Comparison of ENCODE assay signal across 20 cellular contexts in the genomic region with DNA sequence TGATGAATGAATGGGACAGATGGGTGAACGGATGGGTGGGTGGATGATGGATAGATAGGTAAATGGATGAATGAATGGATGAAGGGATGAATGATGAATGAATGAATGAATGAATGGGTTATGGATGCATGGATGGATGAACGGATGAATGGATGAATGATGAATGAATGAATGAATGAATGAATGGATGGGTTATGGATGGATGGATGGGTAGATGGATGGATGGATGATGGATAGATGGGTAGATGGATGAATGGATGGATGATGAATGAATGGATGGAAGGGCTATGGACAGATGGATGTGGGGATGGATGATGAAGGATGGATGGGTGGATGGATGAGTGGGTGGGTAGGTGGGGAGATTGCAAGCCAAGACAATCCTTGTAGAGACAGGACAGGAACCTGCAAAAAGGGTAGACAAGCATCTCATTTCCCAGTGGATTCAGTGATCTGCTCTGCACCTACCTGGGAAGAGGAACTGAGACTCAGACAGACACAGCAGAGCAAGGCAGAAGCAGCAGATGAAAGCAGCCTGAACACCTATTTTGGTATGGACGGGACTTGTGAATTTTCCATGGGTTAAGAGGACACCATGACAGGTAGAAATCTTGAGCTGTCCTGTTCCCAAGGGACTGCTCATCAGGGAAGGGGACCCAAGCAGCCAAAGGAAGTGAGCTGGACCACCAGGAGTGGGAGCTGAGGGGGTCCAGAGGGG.
DNase-seq lines count a peak whose midpoint lies in the region; TF ChIP-seq lines count a peak whose summit lies in the region.
"Had no signal": no experiment of that assay in that cellular context is flagged by ENCODE, and none has a peak within 500 bp of the region (broad histone marks: within the 10 kb centered on the region; RNA-seq: fewer than 3 reads in every experiment).

No MANE protein-coding gene starts in this region.

- H3K4me1 ChIP-seq in BLaER1 (peaks cover 14% of the 10 kb centered on the region), HEK293 (ENCODE audit: control insufficient read depth, insufficient read depth, low read length) (no peaks in the 10 kb centered on the region), stomach smooth muscle (ENCODE audit: control insufficient read depth, insufficient read depth, low read length) (peaks cover 24% of the 10 kb centered on the region)
- H3K4me1 ChIP-seq: A549, BE2C, Caco-2 had no signal

- H3K36me3 ChIP-seq in BLaER1 (no peaks in the 10 kb centered on the region), HEK293 (ENCODE audit: control insufficient read depth in 2 of 2, insufficient read depth in 1 of 2, low read length in 2 of 2) (no peaks in the 10 kb centered on the region), stomach smooth muscle (ENCODE audit: control insufficient read depth in 2 of 2, insufficient read depth in 2 of 2, low read length in 2 of 2) (no peaks in the 10 kb centered on the region)
- H3K36me3 ChIP-seq: BE2C had no signal

- intact Hi-C loops in Calu3 (cut with micrococcal nuclease; ENCODE audit: unreplicated experiment), result no loop called here

- H3K27me3 ChIP-seq in BLaER1 (no peaks in the 10 kb centered on the region), stomach smooth muscle (ENCODE audit: control insufficient read depth in 1 of 2, insufficient read depth in 2 of 2, low read length in 2 of 2) (no peaks in the 10 kb centered on the region)

- H3K27me3 Mint-ChIP-seq in Calu3 (ENCODE audit: unreplicated experiment), result peaks cover 37% of the 10 kb centered on the region
- H3K27me3 Mint-ChIP-seq: CD4-positive, CD25-positive, alpha-beta regulatory T cell had no signal

- H3K4me2 ChIP-seq in BLaER1, result peak overlapping the region; percentile 40
- H3K4me2 ChIP-seq: A549, GM23338 had no signal

- H3K4me3 Mint-ChIP-seq in Calu3 (ENCODE audit: low read depth, unreplicated experiment), result no peak overlapping the region
- H3K4me3 Mint-ChIP-seq: CD4-positive, CD25-positive, alpha-beta regulatory T cell; CD8-positive, alpha-beta T cell; GM23338; H9; HFFc6 had no signal

- no peak overlapping the region for H3K4me3 ChIP-seq in BLaER1
- H3K4me3 ChIP-seq in GM12865 (ENCODE audit: low read depth, low read length), result no peak overlapping the region
- no peak overlapping the region for H3K4me3 ChIP-seq in HEK293 (ENCODE audit: low read depth, low read length)
- no peak overlapping the region for H3K4me3 ChIP-seq in stomach smooth muscle (ENCODE audit: low read length in 2 of 2)
- H3K4me3 ChIP-seq: A549, GM23338 had no signal

- TF ChIP-seq CTCF in GM12865 (IDR thresholded peaks at IDR 0.05; ENCODE audit: insufficient read depth, low read depth, low read length, missing control alignments) (no peak), HEK293 (tag by site-specific recombination; IDR thresholded peaks at IDR 0.05) (no peak), Calu3 (IDR thresholded peaks at IDR 0.05; ENCODE audit: unreplicated experiment) (no peak)

- H3K4me1 Mint-ChIP-seq in Calu3 (ENCODE audit: low read depth, unreplicated experiment), result no peaks in the 10 kb centered on the region
- H3K4me1 Mint-ChIP-seq: CD4-positive, CD25-positive, alpha-beta regulatory T cell had no signal

- no TSS peak for BruUV-seq in Calu3 (replicated peaks; lab: Mats Ljungman, UMichigan)

- H3K9me3 Mint-ChIP-seq in Calu3 (ENCODE audit: low read depth, unreplicated experiment), result no peaks in the 10 kb centered on the region
- H3K9me3 Mint-ChIP-seq: CD8-positive, alpha-beta T cell; GM23338; H9 had no signal

- H3K27ac ChIP-seq in BLaER1 (no peak overlapping the region), HEK293 (ENCODE audit: extremely low read depth, low read depth, low read length) (no peak overlapping the region), stomach smooth muscle (ENCODE audit: low read length) (peak overlapping the region; percentile 55)
- H3K27ac ChIP-seq: A549, C4-2B had no signal

- no peaks in the 10 kb centered on the region for H4K20me1 ChIP-seq in BLaER1

- no peaks in the 10 kb centered on the region for H3K36me3 Mint-ChIP-seq in Calu3 (ENCODE audit: insufficient read depth, unreplicated experiment)
- H3K36me3 Mint-ChIP-seq: CD4-positive, CD25-positive, alpha-beta regulatory T cell; CD8-positive, alpha-beta T cell had no signal

- CTCF ChIA-PET in HEK293 (lab: Yijun Ruan, JAX), result interaction anchor here (0.8 to 1.4 kb wide), 3 partner anchors 11 to 356 kb away, joined by 4 to 13 read pairs (median 6); no protein-coding TSS in a partner anchor
- CTCF ChIA-PET in Calu3 (lab: Charles Lee), result no interaction called here

- no peaks in the 10 kb centered on the region for H3K9me3 ChIP-seq in BLaER1
- no peaks in the 10 kb centered on the region for H3K9me3 ChIP-seq in HEK293 (ENCODE audit: control insufficient read depth, insufficient read depth, low read depth, low read length)
- H3K9me3 ChIP-seq in stomach smooth muscle (ENCODE audit: control insufficient read depth in 2 of 2, low read length in 2 of 2), result no peaks in the 10 kb centered on the region
- H3K9me3 ChIP-seq: A549, BE2C, Caco-2 had no signal

- POLR2A ChIA-PET in HEK293 (lab: Yijun Ruan, JAX), result no interaction called here

- DNase-seq in GM12865 (ENCODE audit: low read depth) (peak; percentile 6), Calu3 (no peak), NCI-H1105 (lab: John Stamatoyannopoulos, UW) (no peak), activated gamma-delta T cell treated with Interleukin-2 at 50 U/mL for 16 hours (no peak)
- DNase-seq: 8988T; ACHN; AML-193; BE2C; Caco-2; CD4-positive, CD25-positive, alpha-beta regulatory T cell; CD8-positive, alpha-beta T cell; DMS153; H9; HFFc6 had no signal

- no peak overlapping the region for H3K27ac Mint-ChIP-seq in Calu3 (ENCODE audit: unreplicated experiment)
- H3K27ac Mint-ChIP-seq: CD4-positive, CD25-positive, alpha-beta regulatory T cell; CD8-positive, alpha-beta T cell; GM23338; H9; HFFc6 had no signal

- H3K9ac ChIP-seq in BLaER1, result no peak overlapping the region
- no peak overlapping the region for H3K9ac ChIP-seq in stomach smooth muscle (ENCODE audit: low read length in 2 of 2)

TF ChIP-seq in HEK293, 187 proteins besides CTCF, POLR2A, EP300 and RAD21:
- TF ChIP-seq EGR2 (tag by site-specific recombination; IDR thresholded peaks at IDR 0.05; ENCODE audit: low read depth), result peak; percentile 29; the same call in 1 of the 2 replicates
- no peak for TF ChIP-seq ZSCAN23 (tag by site-specific recombination; IDR thresholded peaks at IDR 0.05)
- 0 out of 2 replicates have a peak, but pooled peaks have one; percentile 27 for TF ChIP-seq ZFHX2 (tag by site-specific recombination; conservative IDR thresholded peaks at IDR 0.05)
- peak; percentile 96 for TF ChIP-seq ZBTB17 (tag by site-specific recombination; IDR thresholded peaks at IDR 0.05)
- TF ChIP-seq ZNF366 (tag by site-specific recombination; conservative IDR thresholded peaks at IDR 0.05), result peak; percentile 95
- no peak for TF ChIP-seq ZNF501 (tag by site-specific recombination; IDR thresholded peaks at IDR 0.05)
- no peak for TF ChIP-seq ZNF174 (tag by site-specific recombination; IDR thresholded peaks at IDR 0.05)
